Comparison of ENCODE assay signal across 19 cellular contexts in genomic region chr6:153150767-153151440, GRCh38. TPM values are rescaled to one million over a fixed set of nuclear protein-coding genes. Genes with fewer than 3 reads are reported as not detected.
DNase-seq lines count a peak whose midpoint lies in the region; ATAC-seq and TF ChIP-seq lines count a peak whose summit lies in the region.
"Had no signal": no experiment of that assay in that cellular context is flagged by ENCODE, and none has a peak within 500 bp of the region (broad histone marks: within the 10 kb centered on the region; RNA-seq: fewer than 3 reads in every experiment).

No MANE protein-coding gene starts in this region.

- H3K27me3 ChIP-seq in colonic mucosa: no peaks in the 10 kb centered on the region
- H3K27me3 ChIP-seq: gastroesophageal sphincter, SJSA1, suprapubic skin had no signal

- H3K4me3 ChIP-seq in colonic mucosa: no peak overlapping the region
- H3K4me3 ChIP-seq: gastroesophageal sphincter, K562, SJSA1, skin epidermis, suprapubic skin had no signal

- DNase-seq in DMS79 (lab: John Stamatoyannopoulos, UW) (peak; percentile 44), NCI-H2107 treated with DMSO at 0.1 percent for 48 hours (lab: John Stamatoyannopoulos, UW; ENCODE audit: unreplicated experiment) (peak; percentile 60), SW480 (ENCODE audit: low spot score) (peak; percentile 32), nephron progenitor cell (peak; percentile 70), colonic mucosa (no peak), GM13977 (ENCODE audit: low spot score) (no peak)
- DNase-seq in naive thymus-derived CD8-positive, alpha-beta T cell: no peak
- DNase-seq: C1 segment of cervical spinal cord; effector memory CD8-positive, alpha-beta T cell; islet precursor cell; NCI-H226 had no signal

- no peak overlapping the region for H3K9ac ChIP-seq in colonic mucosa (ENCODE audit: low read depth in 2 of 2, low read length in 2 of 2)

- intact Hi-C loops in colonic mucosa (cut with DNase I): no loop called here

- no peak overlapping the region for H3K27ac Mint-ChIP-seq in nephron progenitor cell
- no peak overlapping the region for H3K27ac Mint-ChIP-seq in naive thymus-derived CD8-positive, alpha-beta T cell
- H3K27ac Mint-ChIP-seq: activated T-helper 17 cell treated with anti-CD3 and anti-CD28 coated beads, Interleukin-2, amount 50 U/mL, for 72 hours; effector memory CD8-positive, alpha-beta T cell; natural killer cell treated with Interleukin-12 subunit alpha and Interleukin-12 subunit beta and Interleukin-15 and Interleukin-18, amount 100 ng/mL, for 72 hours had no signal

- no peak overlapping the region for H3K4me3 Mint-ChIP-seq in nephron progenitor cell
- no peak overlapping the region for H3K4me3 Mint-ChIP-seq in naive thymus-derived CD8-positive, alpha-beta T cell
- H3K4me3 Mint-ChIP-seq: activated T-helper 17 cell treated with anti-CD3 and anti-CD28 coated beads, Interleukin-2, amount 50 U/mL, for 72 hours; effector memory CD8-positive, alpha-beta T cell; natural killer cell treated with Interleukin-12 subunit alpha and Interleukin-12 subunit beta and Interleukin-15 and Interleukin-18, amount 100 ng/mL, for 72 hours had no signal

- no peak overlapping the region for H3K27ac ChIP-seq in colonic mucosa
- H3K27ac ChIP-seq: gastroesophageal sphincter, SJSA1, skin epidermis, suprapubic skin had no signal

- peaks cover 12% of the 10 kb centered on the region for H3K27me3 Mint-ChIP-seq in nephron progenitor cell (ENCODE audit: low read depth, poor library complexity)
- H3K27me3 Mint-ChIP-seq in naive thymus-derived CD8-positive, alpha-beta T cell: peaks cover 0 to 6% (median 1%) of the 10 kb centered on the region in 5 donors

- in situ Hi-C loops in GM13977 (cut with MboI; ENCODE audit: low pct_unique_long_range_greater_than_20kb, low sequenced_read_pairs, unreplicated experiment): no loop called here

- H3K4me1 ChIP-seq in colonic mucosa: no peaks in the 10 kb centered on the region
- H3K4me1 ChIP-seq: gastroesophageal sphincter, SJSA1, suprapubic skin had no signal

- POLR2A ChIA-PET in naive thymus-derived CD8-positive, alpha-beta T cell (lab: Charles Lee): no interaction called here

- peaks cover 23% of the 10 kb centered on the region for H3K4me1 Mint-ChIP-seq in nephron progenitor cell
- no peaks in the 10 kb centered on the region for H3K4me1 Mint-ChIP-seq in naive thymus-derived CD8-positive, alpha-beta T cell
- H3K4me1 Mint-ChIP-seq: activated T-helper 17 cell treated with anti-CD3 and anti-CD28 coated beads, Interleukin-2, amount 50 U/mL, for 72 hours had no signal

- H3K36me3 ChIP-seq in colonic mucosa: no peaks in the 10 kb centered on the region
- H3K36me3 ChIP-seq: gastroesophageal sphincter, SJSA1, suprapubic skin had no signal

- no peaks in the 10 kb centered on the region for H3K9me3 ChIP-seq in colonic mucosa
- H3K9me3 ChIP-seq: gastroesophageal sphincter had no signal

- TF ChIP-seq CTCF in nephron progenitor cell (IDR thresholded peaks at IDR 0.05) (no peak), colonic mucosa (IDR thresholded peaks at IDR 0.05) (no peak), GM13977 (IDR thresholded peaks at IDR 0.05; ENCODE audit: extremely low read depth, insufficient read depth, missing control alignments) (no peak)

- H3K9me3 Mint-ChIP-seq in nephron progenitor cell: peaks cover 4% of the 10 kb centered on the region
- H3K9me3 Mint-ChIP-seq in naive thymus-derived CD8-positive, alpha-beta T cell: peaks cover 0 to 3% (median 0%) of the 10 kb centered on the region in 9 donors
- H3K9me3 Mint-ChIP-seq: effector memory CD8-positive, alpha-beta T cell; natural killer cell treated with Interleukin-12 subunit alpha and Interleukin-12 subunit beta and Interleukin-15 and Interleukin-18, amount 100 ng/mL, for 72 hours had no signal

- no peak for ATAC-seq in naive thymus-derived CD8-positive, alpha-beta T cell
- ATAC-seq in GM18502 (IDR thresholded peaks at IDR 0.05; ENCODE audit: poor library complexity, unreplicated experiment): no peak
- ATAC-seq: activated T-helper 17 cell treated with anti-CD3 and anti-CD28 coated beads, Interleukin-2, amount 50 U/mL, for 72 hours; effector memory CD8-positive, alpha-beta T cell; gastroesophageal sphincter; K562 had no signal

- H3K36me3 Mint-ChIP-seq in nephron progenitor cell (ENCODE audit: low read depth): no peaks in the 10 kb centered on the region
- H3K36me3 Mint-ChIP-seq in naive thymus-derived CD8-positive, alpha-beta T cell: no peaks in the 10 kb centered on the region
- H3K36me3 Mint-ChIP-seq: natural killer cell treated with Interleukin-12 subunit alpha and Interleukin-12 subunit beta and Interleukin-15 and Interleukin-18, amount 100 ng/mL, for 72 hours had no signal

RNA-seq across cellular contexts. Expression of gene RGS17, which starts 19.8 kb away (rescaled TPM):
- not detected for total RNA-seq in naive thymus-derived CD8-positive, alpha-beta T cell
- polyA plus RNA-seq in naive thymus-derived CD8-positive, alpha-beta T cell: under 1 TPM in 1 of 3 donors, not detected in 2; 0.13 TPM
- under 1 TPM; 0.25 to 0.53 TPM for total RNA-seq in colonic mucosa
- total RNA-seq: K562 had no signal

Comparison
In these comparisons a context has a peak if more than half of its experiments do, and no peak if none do; other contexts are left out.
1. DNase-seq: peak in DMS79 (single experiment), NCI-H2107 treated with DMSO at 0.1 percent for 48 hours (single experiment), SW480 (single experiment) and nephron progenitor cell (single experiment); none in naive thymus-derived CD8-positive, alpha-beta T cell (0 of 10), colonic mucosa (single experiment) and GM13977 (single experiment).